In genomic region chr17:29588017-29588557, GRCh38 we compare ENCODE assay signal across 8 cellular contexts. TPM values are rescaled to one million over a fixed set of nuclear protein-coding genes. Genes with fewer than 3 reads are reported as not detected.
DNase-seq lines count a peak whose midpoint lies in the region; ATAC-seq, FAIRE-seq and TF ChIP-seq lines count a peak whose summit lies in the region.

No MANE protein-coding gene starts in this region.

- TF ChIP-seq RAD21 in GM12878 (IDR thresholded peaks at IDR 0.05; ENCODE audit: insufficient read depth, low read depth, low read length), result no peak

- TF ChIP-seq POLR2A in GM12878 (IDR thresholded peaks at IDR 0.05; ENCODE audit: low read depth, low read length) (no peak), lower leg skin (IDR thresholded peaks at IDR 0.05) (no peak), upper lobe of left lung (IDR thresholded peaks at IDR 0.05) (peak in 1 of 4 donors; percentile 26)

- H3K36me3 Mint-ChIP-seq in activated T-cell treated with anti-CD3 and anti-CD28 coated beads, Interleukin-2, amount 50 U/mL, for 72 hours (ENCODE audit: insufficient read depth in 2 of 2), result peaks cover 4% of the 10 kb centered on the region in 2 donors

- H3K4me2 ChIP-seq in GM12878 (ENCODE audit: control insufficient read depth, insufficient read depth), result peak overlapping the region; percentile 89

- H3K27me3 ChIP-seq in GM12878 (replicated peaks in 1 of 2; ENCODE audit: control insufficient read depth in 2 of 2, insufficient read depth in 2 of 2, low read length in 1 of 2) (no peaks in the 10 kb centered on the region), upper lobe of left lung (peaks cover 0 to 3% (median 0%) of the 10 kb centered on the region in 4 donors)

- no TSS peak for BruUV-seq in GM12878 (replicated peaks; lab: Mats Ljungman, UMichigan)

- DNase-seq in activated T-cell treated with anti-CD3 and anti-CD28 coated beads, Interleukin-2, amount 50 U/mL, for 72 hours, result peak in 1 of 2 donors; percentile 38
- no peak for DNase-seq in activated T-cell treated with anti-CD3 and anti-CD28 coated beads, Interleukin-2, amount 50 U/mL, for 48 hours
- DNase-seq in GM12878 (ENCODE audit: low read depth, low spot score) (no peak), lower leg skin (ENCODE audit: low spot score in 2 of 2) (no peak), upper lobe of left lung (no peak), urothelium cell line (ENCODE audit: low spot score) (no peak)
- DNase-seq in stimulated activated CD4-positive, alpha-beta T cell treated with anti-CD3 and anti-CD28 coated beads, Interleukin-4, amount 100 ng/mL, for 1 hour, result no peak

- peak overlapping the region; percentile 58 for H3K27ac ChIP-seq in GM12878 (ENCODE audit: control insufficient read depth, insufficient read depth)
- peak overlapping the region; percentile 84 to 92 (median 89) for H3K27ac ChIP-seq in upper lobe of left lung

- H3K79me2 ChIP-seq in GM12878 (ENCODE audit: control insufficient read depth, insufficient read depth, low read length), result peaks cover 33% of the 10 kb centered on the region

- FAIRE-seq in GM12878 (lab: Jason Lieb, UNC), result no peak
- no peak for FAIRE-seq in urothelium cell line (lab: Jason Lieb, UNC)

- no peak for ATAC-seq in activated T-cell treated with anti-CD3 and anti-CD28 coated beads, Interleukin-2, amount 50 U/mL, for 72 hours (replicated peaks in 1 of 2)
- no peak for ATAC-seq in GM12878
- no peak for ATAC-seq in upper lobe of left lung (ENCODE audit: low FRiP score in 2 of 2)
- ATAC-seq in GM18511 (IDR thresholded peaks at IDR 0.05; ENCODE audit: unreplicated experiment), result no peak

- CTCF ChIA-PET in GM12878 (lab: Yijun Ruan, JAX), result interaction anchor here (0.6 to 6.7 kb wide), 10 partner anchors 7 to 343 kb away, joined by 3 to 82 read pairs (median 5); no protein-coding TSS in a partner anchor

- H3K9me3 Mint-ChIP-seq in activated T-cell treated with anti-CD3 and anti-CD28 coated beads, Interleukin-2, amount 50 U/mL, for 72 hours, result no peaks in the 10 kb centered on the region

- peak overlapping the region; percentile 55 for H3K27ac Mint-ChIP-seq in activated T-cell treated with anti-CD3 and anti-CD28 coated beads, Interleukin-2, amount 50 U/mL, for 72 hours

- H3K4me1 ChIP-seq in GM12878 (ENCODE audit: control insufficient read depth, insufficient read depth, low read length) (peaks cover 51% of the 10 kb centered on the region), upper lobe of left lung (peaks cover 75 to 83% (median 79%) of the 10 kb centered on the region in 4 donors)

- no peak overlapping the region for H2AFZ ChIP-seq in GM12878 (ENCODE audit: control insufficient read depth, low read depth, low read length)

- 3% methylated on average over 8 of the region's 8 CpGs for WGBS in GM12878 (ENCODE audit: insufficient coverage, insufficient replicate concordance, low lambda C conversion rate, missing lambda C conversion rate)
- WGBS in lower leg skin, 2 donors, result 19 to 27% methylated on average over 5 to 8 of the region's 8 CpGs
- WGBS in upper lobe of left lung, 2 donors, result 8 to 30% methylated on average over 2 to 8 of the region's 8 CpGs

- H3K27me3 Mint-ChIP-seq in activated T-cell treated with anti-CD3 and anti-CD28 coated beads, Interleukin-2, amount 50 U/mL, for 72 hours (ENCODE audit: low read depth), result no peaks in the 10 kb centered on the region

- peaks cover 77% of the 10 kb centered on the region for H3K4me1 Mint-ChIP-seq in activated T-cell treated with anti-CD3 and anti-CD28 coated beads, Interleukin-2, amount 50 U/mL, for 72 hours (ENCODE audit: low read depth)

- SMC1A ChIA-PET in GM12878 (lab: Charles Lee; ENCODE audit: uncharacterized antibody, unreplicated experiment), result interaction anchor here (1.0 to 2.9 kb wide), 5 partner anchors 12 to 218 kb away, joined by 3 to 15 read pairs (median 3); no protein-coding TSS in a partner anchor

- TF ChIP-seq EP300 in GM12878 (IDR thresholded peaks at IDR 0.05; ENCODE audit: borderline replicate concordance in 1 of 2, control insufficient read depth in 1 of 2, low read depth in 2 of 2, low read length in 2 of 2) (no peak), upper lobe of left lung (IDR thresholded peaks at IDR 0.05) (no peak)

- TF ChIP-seq CTCF in GM12878 (IDR thresholded peaks at IDR 0.05 in 2 of 3, conservative IDR thresholded peaks at IDR 0.05 in 1 of 3; ENCODE audit: control insufficient read depth in 2 of 3, extremely low read depth in 1 of 3, insufficient read depth in 1 of 3, low read depth in 3 of 3, low read length in 3 of 3) (no peak), lower leg skin (IDR thresholded peaks at IDR 0.05) (no peak), upper lobe of left lung (IDR thresholded peaks at IDR 0.05) (no peak)

- H3K36me3 ChIP-seq in GM12878 (ENCODE audit: control insufficient read depth in 2 of 2, insufficient read depth in 2 of 2, low read length in 1 of 2) (no peaks in the 10 kb centered on the region; a peak in 2 of 4 replicates), upper lobe of left lung (peaks cover 0 to 5% (median 0%) of the 10 kb centered on the region in 4 donors)

- no peaks in the 10 kb centered on the region for H4K20me1 ChIP-seq in GM12878 (ENCODE audit: control insufficient read depth, insufficient read depth)

- H3K9me3 ChIP-seq in GM12878 (replicated peaks; ENCODE audit: control insufficient read depth, insufficient read depth, low read length), result no peaks in the 10 kb centered on the region
- H3K9me3 ChIP-seq in upper lobe of left lung, result no peaks in the 10 kb centered on the region

- RAD21 ChIA-PET in GM12878 (lab: Charles Lee; ENCODE audit: unreplicated experiment), result interaction anchor here (0.8 to 2.0 kb wide), 6 partner anchors 17 to 343 kb away, joined by 3 to 11 read pairs (median 4); no protein-coding TSS in a partner anchor

- H3K4me3 Mint-ChIP-seq in activated T-cell treated with anti-CD3 and anti-CD28 coated beads, Interleukin-2, amount 50 U/mL, for 72 hours, result peak overlapping the region; percentile 96

- in situ Hi-C loops in GM12878 (cut with MboI), result no loop called here

- intact Hi-C loops in GM12878 (cut with micrococcal nuclease; ENCODE audit: unreplicated experiment), result no loop called here
- intact Hi-C loops in lower leg skin (cut with DNase I; ENCODE audit: low total_unique reads), result no loop called here

- peak overlapping the region; percentile 78 for H3K9ac ChIP-seq in GM12878 (ENCODE audit: control insufficient read depth, insufficient read depth, low read length)

- H3K4me3 ChIP-seq in GM12878 (peak overlapping the region; percentile 94), lower leg skin (ENCODE audit: low read depth, poor library complexity, severe bottlenecking) (peak overlapping the region; percentile 64), upper lobe of left lung (peak overlapping the region; percentile 54 to 95 (median 82))

- POLR2A ChIA-PET in GM12878 (lab: Charles Lee), result interaction anchor here (0.6 to 3.1 kb wide), 6 partner anchors 9 to 29 kb away, joined by 3 to 9 read pairs (median 4); no protein-coding TSS in a partner anchor

RNA-seq across cellular contexts. Expression of gene GIT1, which starts 1.4 kb away (rescaled TPM):
- 10 to 100 TPM; 45.0 to 47.4 TPM for total RNA-seq in activated T-cell treated with anti-CD3 and anti-CD28 coated beads, Interleukin-2, amount 50 U/mL, for 72 hours
- 31.4 and 40.8 TPM in 2 replicates for total RNA-seq in GM12878 (2013; cell fraction: nucleolus; rRNA removed)
- 24.2 and 30.6 TPM in 2 replicates for total RNA-seq in GM12878 (2014; rRNA removed)
- total RNA-seq in GM12878 (2014; rRNA removed; fragmentation: Illumina TruSeq; extraction: Trizol), result 15.4 and 16.1 TPM in 2 replicates
- 45.1 and 45.3 TPM in 2 replicates for total RNA-seq in GM12878 (2021)
- polyA plus RNA-seq in GM12878 (2011; ENCODE audit: low read depth), result 6.9 TPM
- 11.3 and 25.6 TPM in 2 replicates for polyA plus RNA-seq in GM12878 (2011; rRNA removed)
- polyA plus RNA-seq in GM12878 (2011; cell fraction: cytosol; rRNA removed), result 19.7 and 24.9 TPM in 2 replicates
- 76.5 and 89.1 TPM in 2 replicates for polyA plus RNA-seq in GM12878 (2011; cell fraction: nucleus; rRNA removed)
- polyA plus RNA-seq in GM12878 (2012), result 19.0 and 19.4 TPM in 2 replicates
- polyA plus RNA-seq in GM12878 (2014; fragmentation: Illumina TruSeq; extraction: Trizol), result 20.0 and 32.4 TPM in 2 replicates
- polyA plus RNA-seq in GM12878 (2014; fragmentation: Nextera tagmentation; extraction: Ambion mirVana), result under 1 TPM; 0.24 to 0.58 TPM
- polyA plus RNA-seq in GM12878 (2014; rRNA removed), result 33.7 and 34.2 TPM in 2 replicates
- polyA plus RNA-seq in GM12878 (2016; fragmentation: Nextera tagmentation; extraction: Ambion mirVana), result 1 to 10 TPM; 4.4 to 4.9 TPM
- polyA minus RNA-seq in GM12878 (2011; rRNA and poly(A)+ RNA removed), result 24.4 and 31.5 TPM in 2 replicates
- polyA minus RNA-seq in GM12878 (2011; cell fraction: cytosol; rRNA and poly(A)+ RNA removed), result 15.8 and 24.1 TPM in 2 replicates
- polyA minus RNA-seq in GM12878 (2011; cell fraction: nucleus; rRNA and poly(A)+ RNA removed), result 33.0 and 56.8 TPM in 2 replicates
- 10 to 100 TPM; 44.0 to 67.1 (median 51.3) TPM for total RNA-seq in lower leg skin
- 10 to 100 TPM; 34.6 to 88.4 (median 45.5) TPM for total RNA-seq in upper lobe of left lung

RNA-seq across cellular contexts. Expression of gene ANKRD13B, which starts 4.8 kb away (rescaled TPM):
- 10 to 100 TPM in 1 of 2 donors, 1 to 10 TPM in 1; 7.9 to 13.5 TPM for total RNA-seq in activated T-cell treated with anti-CD3 and anti-CD28 coated beads, Interleukin-2, amount 50 U/mL, for 72 hours
- 12.6 and 16.8 TPM in 2 replicates for total RNA-seq in GM12878 (2013; cell fraction: nucleolus; rRNA removed)
- total RNA-seq in GM12878 (2014; rRNA removed) (7.1 and 8.5 TPM in 2 replicates), GM12878 (2014; rRNA removed; fragmentation: Illumina TruSeq; extraction: Trizol) (2.5 and 2.9 TPM in 2 replicates), GM12878 (2021) (14.0 and 15.0 TPM in 2 replicates), lower leg skin (10 to 100 TPM in 2 of 4 donors, 1 to 10 TPM in 2; 8.1 to 18.8 (median 11.7) TPM), upper lobe of left lung (10 to 100 TPM in 1 of 6 donors, 1 to 10 TPM in 5; 1.5 to 24.1 (median 3.9) TPM)
- 0.56 TPM for polyA plus RNA-seq in GM12878 (2011; ENCODE audit: low read depth)
- polyA plus RNA-seq in GM12878 (2011; rRNA removed) (1.3 and 3.0 TPM in 2 replicates), GM12878 (2014; fragmentation: Illumina TruSeq; extraction: Trizol) (1.5 and 4.0 TPM in 2 replicates), GM12878 (2014; fragmentation: Nextera tagmentation; extraction: Ambion mirVana) (under 1 TPM; 0.18 to 0.53 TPM), GM12878 (2014; rRNA removed) (14.9 and 15.9 TPM in 2 replicates), GM12878 (2016; fragmentation: Nextera tagmentation; extraction: Ambion mirVana) (1 to 10 TPM; 1.6 to 2.1 TPM)
- 3.2 and 6.8 TPM in 2 replicates for polyA plus RNA-seq in GM12878 (2011; cell fraction: cytosol; rRNA removed)
- 64.3 and 77.7 TPM in 2 replicates for polyA plus RNA-seq in GM12878 (2011; cell fraction: nucleus; rRNA removed)
- 2.0 and 3.5 TPM in 2 replicates for polyA plus RNA-seq in GM12878 (2012)
- 2.6 and 5.8 TPM in 2 replicates for polyA minus RNA-seq in GM12878 (2011; rRNA and poly(A)+ RNA removed)
- polyA minus RNA-seq in GM12878 (2011; cell fraction: cytosol; rRNA and poly(A)+ RNA removed), result 3.2 and 4.6 TPM in 2 replicates
- polyA minus RNA-seq in GM12878 (2011; cell fraction: nucleus; rRNA and poly(A)+ RNA removed), result 8.9 and 16.6 TPM in 2 replicates

RNA-seq across cellular contexts. Expression of gene TP53I13, which starts 19.6 kb away (rescaled TPM):
- 100 to 1,000 TPM in 1 of 2 donors, 10 to 100 TPM in 1; 77.4 to 103 TPM for total RNA-seq in activated T-cell treated with anti-CD3 and anti-CD28 coated beads, Interleukin-2, amount 50 U/mL, for 72 hours
- 36.6 and 40.4 TPM in 2 replicates for total RNA-seq in GM12878 (2013; cell fraction: nucleolus; rRNA removed)
- 30.9 and 33.4 TPM in 2 replicates for total RNA-seq in GM12878 (2014; rRNA removed)
- total RNA-seq in GM12878 (2014; rRNA removed; fragmentation: Illumina TruSeq; extraction: Trizol), result 8.6 and 10.4 TPM in 2 replicates
- 38.5 and 40.1 TPM in 2 replicates for total RNA-seq in GM12878 (2021)
- polyA plus RNA-seq in GM12878 (2011; ENCODE audit: low read depth), result 5.4 TPM
- 5.5 and 8.8 TPM in 2 replicates for polyA plus RNA-seq in GM12878 (2011; rRNA removed)
- polyA plus RNA-seq in GM12878 (2011; cell fraction: cytosol; rRNA removed), result 9.9 and 18.4 TPM in 2 replicates
- polyA plus RNA-seq in GM12878 (2011; cell fraction: nucleus; rRNA removed), result 229 and 261 TPM in 2 replicates
- 25.2 and 26.9 TPM in 2 replicates for polyA plus RNA-seq in GM12878 (2012)
- polyA plus RNA-seq in GM12878 (2014; fragmentation: Illumina TruSeq; extraction: Trizol), result 0.97 and 4.5 TPM in 2 replicates
- polyA plus RNA-seq in GM12878 (2014; fragmentation: Nextera tagmentation; extraction: Ambion mirVana), result under 1 TPM in 1 of 2 experiments, not detected in 1; 0.31 TPM
- 45.1 and 54.2 TPM in 2 replicates for polyA plus RNA-seq in GM12878 (2014; rRNA removed)
- 10 to 100 TPM; 19.5 to 22.9 TPM for polyA plus RNA-seq in GM12878 (2016; fragmentation: Nextera tagmentation; extraction: Ambion mirVana)
- 3.3 and 10.7 TPM in 2 replicates for polyA minus RNA-seq in GM12878 (2011; rRNA and poly(A)+ RNA removed)
- 4.1 and 7.7 TPM in 2 replicates for polyA minus RNA-seq in GM12878 (2011; cell fraction: cytosol; rRNA and poly(A)+ RNA removed)
- 26.0 and 38.0 TPM in 2 replicates for polyA minus RNA-seq in GM12878 (2011; cell fraction: nucleus; rRNA and poly(A)+ RNA removed)
- 10 to 100 TPM; 30.2 to 55.8 (median 34.5) TPM for total RNA-seq in lower leg skin
- 100 to 1,000 TPM in 2 of 6 donors, 10 to 100 TPM in 4; 57.3 to 178 (median 75.4) TPM for total RNA-seq in upper lobe of left lung

RNA-seq across cellular contexts. Expression of gene ABHD15, which starts 21.2 kb away (rescaled TPM):
- 1 to 10 TPM; 7.4 to 7.7 TPM for total RNA-seq in activated T-cell treated with anti-CD3 and anti-CD28 coated beads, Interleukin-2, amount 50 U/mL, for 72 hours
- 7.5 and 8.0 TPM in 2 replicates for total RNA-seq in GM12878 (2013; cell fraction: nucleolus; rRNA removed)
- total RNA-seq in GM12878 (2014; rRNA removed) (6.5 and 7.5 TPM in 2 replicates), GM12878 (2014; rRNA removed; fragmentation: Illumina TruSeq; extraction: Trizol) (5.1 and 5.2 TPM in 2 replicates), GM12878 (2021) (9.0 and 9.2 TPM in 2 replicates), lower leg skin (10 to 100 TPM in 1 of 4 donors, 1 to 10 TPM in 3; 4.1 to 10.4 (median 7.5) TPM), upper lobe of left lung (10 to 100 TPM; 12.8 to 17.8 (median 14.9) TPM)
- polyA plus RNA-seq in GM12878 (2011; ENCODE audit: low read depth), result 2.0 TPM
- polyA plus RNA-seq in GM12878 (2011; rRNA removed) (4.1 and 4.7 TPM in 2 replicates), GM12878 (2014; fragmentation: Illumina TruSeq; extraction: Trizol) (5.3 and 5.8 TPM in 2 replicates), GM12878 (2014; fragmentation: Nextera tagmentation; extraction: Ambion mirVana) (1 to 10 TPM; 2.1 to 2.6 TPM), GM12878 (2014; rRNA removed) (5.9 and 6.1 TPM in 2 replicates), GM12878 (2016; fragmentation: Nextera tagmentation; extraction: Ambion mirVana) (1 to 10 TPM; 2.6 to 3.9 TPM)
- 4.1 and 5.8 TPM in 2 replicates for polyA plus RNA-seq in GM12878 (2011; cell fraction: cytosol; rRNA removed)
- polyA plus RNA-seq in GM12878 (2011; cell fraction: nucleus; rRNA removed), result 5.9 and 6.4 TPM in 2 replicates
- polyA plus RNA-seq in GM12878 (2012), result 3.5 and 4.7 TPM in 2 replicates
- polyA minus RNA-seq in GM12878 (2011; rRNA and poly(A)+ RNA removed), result 5.5 and 8.8 TPM in 2 replicates
- 3.5 and 3.7 TPM in 2 replicates for polyA minus RNA-seq in GM12878 (2011; cell fraction: cytosol; rRNA and poly(A)+ RNA removed)
- polyA minus RNA-seq in GM12878 (2011; cell fraction: nucleus; rRNA and poly(A)+ RNA removed), result 3.4 and 6.5 TPM in 2 replicates

RNA-seq across cellular contexts. Expression of gene CORO6, which starts 34.6 kb away (rescaled TPM):
- total RNA-seq in activated T-cell treated with anti-CD3 and anti-CD28 coated beads, Interleukin-2, amount 50 U/mL, for 72 hours, result 10 to 100 TPM; 10.4 to 13.9 TPM
- total RNA-seq in GM12878 (2013; cell fraction: nucleolus; rRNA removed), result 4.0 and 4.3 TPM in 2 replicates
- 2.6 and 3.6 TPM in 2 replicates for total RNA-seq in GM12878 (2014; rRNA removed)
- 0.63 and 0.69 TPM in 2 replicates for total RNA-seq in GM12878 (2014; rRNA removed; fragmentation: Illumina TruSeq; extraction: Trizol)
- total RNA-seq in GM12878 (2021), result 3.2 and 3.7 TPM in 2 replicates
- polyA plus RNA-seq in GM12878 (2011; ENCODE audit: low read depth), result 0.80 TPM
- 0.69 and 0.87 TPM in 2 replicates for polyA plus RNA-seq in GM12878 (2011; rRNA removed)
- polyA plus RNA-seq in GM12878 (2011; cell fraction: cytosol; rRNA removed), result 0.60 and 0.99 TPM in 2 replicates
- 12.2 and 15.8 TPM in 2 replicates for polyA plus RNA-seq in GM12878 (2011; cell fraction: nucleus; rRNA removed)
- polyA plus RNA-seq in GM12878 (2012), result 2.5 and 2.6 TPM in 2 replicates
- polyA plus RNA-seq in GM12878 (2014; fragmentation: Illumina TruSeq; extraction: Trizol), result 1.3 and 1.9 TPM in 2 replicates
- under 1 TPM in 1 of 2 experiments, not detected in 1; 0.26 TPM for polyA plus RNA-seq in GM12878 (2014; fragmentation: Nextera tagmentation; extraction: Ambion mirVana)
- 5.0 and 5.4 TPM in 2 replicates for polyA plus RNA-seq in GM12878 (2014; rRNA removed)
- 1 to 10 TPM; 1.7 to 3.3 TPM for polyA plus RNA-seq in GM12878 (2016; fragmentation: Nextera tagmentation; extraction: Ambion mirVana)
- polyA minus RNA-seq in GM12878 (2011; rRNA and poly(A)+ RNA removed), result 0.72 and 1.2 TPM in 2 replicates
- not detected in 2 replicates for polyA minus RNA-seq in GM12878 (2011; cell fraction: cytosol; rRNA and poly(A)+ RNA removed)
- polyA minus RNA-seq in GM12878 (2011; cell fraction: nucleus; rRNA and poly(A)+ RNA removed), result 1.6 and 2.0 TPM in 2 replicates
- total RNA-seq in lower leg skin, result 10 to 100 TPM in 2 of 4 donors, 1 to 10 TPM in 2; 5.7 to 19.0 (median 8.7) TPM
- 100 to 1,000 TPM in 1 of 6 donors, 10 to 100 TPM in 3, 1 to 10 TPM in 2; 7.3 to 137 (median 12.2) TPM for total RNA-seq in upper lobe of left lung
